In genomic region chr14:25110101-25110500, GRCh38 we compare ENCODE assay signal across 30 cellular contexts.
A peak's percentile ranks its signal among the peaks of the same experiment; 100 is the strongest.
DNase-seq lines count a peak whose midpoint lies in the region; ATAC-seq and TF ChIP-seq lines count a peak whose summit lies in the region.
"Had no signal": no experiment of that assay in that cellular context is flagged by ENCODE, and none has a peak within 500 bp of the region (broad histone marks: within the 10 kb centered on the region; RNA-seq: fewer than 3 reads in every experiment).

No MANE protein-coding gene starts in this region.

- H4K20me1 ChIP-seq in hepatocyte (ENCODE audit: insufficient read depth, poor library complexity, severe bottlenecking): no peaks in the 10 kb centered on the region

- H3K27me3 ChIP-seq in SJCRH30 (no peaks in the 10 kb centered on the region), hepatocyte (no peaks in the 10 kb centered on the region), skeletal muscle satellite cell (ENCODE audit: control insufficient read depth, insufficient read depth, low read length) (no peaks in the 10 kb centered on the region)
- H3K27me3 ChIP-seq: spleen had no signal

- no peak overlapping the region for H2AFZ ChIP-seq in hepatocyte

- no peaks in the 10 kb centered on the region for H3K9me2 ChIP-seq in hepatocyte (replicated peaks; ENCODE audit: insufficient read depth)

- peak; percentile 59 for DNase-seq in EH (ENCODE audit: low read depth)
- no peak for DNase-seq in SJCRH30
- no peak for DNase-seq in hepatocyte (ENCODE audit: low spot score)
- DNase-seq in SIG-M5 (lab: John Stamatoyannopoulos, UW): no peak
- no peak for DNase-seq in middle frontal gyrus (ENCODE audit: extremely low spot score, low spot score)
- DNase-seq in NCI-H146 (lab: John Stamatoyannopoulos, UW): no peak
- DNase-seq in sciatic nerve (ENCODE audit: low spot score): no peak
- DNase-seq: activated CD4-positive, alpha-beta T cell treated with anti-CD3 and anti-CD28 coated beads for 48 hours; activated naive CD4-positive, alpha-beta T cell treated with anti-CD3 and anti-CD28 coated beads for 36 hours; activated T-cell treated with anti-CD3 and anti-CD28 coated beads, Interleukin-2, amount 50 U/mL, for 72 hours; anterior cingulate cortex; caudate nucleus; CD4-positive, CD25-positive, alpha-beta regulatory T cell; dermis blood vessel endothelial cell; EL; H9; Karpas-422; MV-4-11; NCI-H1694 treated with DMSO at 0.1 percent for 48 hours; NCI-H2227 treated with DMSO at 0.1 percent for 48 hours; NCI-H748 treated with DMSO at 0.1 percent for 48 hours; RPMI8226; spleen; stimulated activated CD4-positive, alpha-beta T cell treated with anti-CD3 and anti-CD28 coated beads, Interleukin-4, amount 100 ng/mL, for 1 hour; stimulated activated naive B cell treated with anti-CD40 and anti-IgM and Interleukin-4, amounts not matched to agents 10 μg/mL and 1 μg/mL and 100 μg/mL, for 72 hours had no signal

- intact Hi-C loops in sciatic nerve (cut with DNase I): no loop called here

- H3K4me3 ChIP-seq in SJCRH30: no peak overlapping the region
- no peak overlapping the region for H3K4me3 ChIP-seq in hepatocyte
- no peak overlapping the region for H3K4me3 ChIP-seq in skeletal muscle satellite cell (ENCODE audit: low read length)
- H3K4me3 ChIP-seq: prostate gland, spleen, thoracic aorta had no signal

- TF ChIP-seq CTCF in hepatocyte (IDR thresholded peaks at IDR 0.05; ENCODE audit: poor library complexity): no peak

- H3K9me3 ChIP-seq in SJCRH30 (replicated peaks) (0 out of 2 replicates have a peak, but pooled peaks cover under 1% of the 10 kb centered on the region), hepatocyte (ENCODE audit: low read depth) (no peaks in the 10 kb centered on the region), skeletal muscle satellite cell (replicated peaks; ENCODE audit: low read length) (no peaks in the 10 kb centered on the region)
- H3K9me3 ChIP-seq: prostate gland, spleen, thoracic aorta had no signal

- no peaks in the 10 kb centered on the region for H3K36me3 ChIP-seq in SJCRH30
- no peaks in the 10 kb centered on the region for H3K36me3 ChIP-seq in hepatocyte (replicated peaks; ENCODE audit: insufficient read depth, low read depth)
- no peaks in the 10 kb centered on the region for H3K36me3 ChIP-seq in skeletal muscle satellite cell (ENCODE audit: insufficient read depth, low read length)
- H3K36me3 ChIP-seq: prostate gland, spleen, thoracic aorta had no signal

- H3K4me1 ChIP-seq in SJCRH30 (peaks cover 40% of the 10 kb centered on the region), hepatocyte (ENCODE audit: insufficient read depth) (peaks cover 10% of the 10 kb centered on the region), skeletal muscle satellite cell (ENCODE audit: control insufficient read depth, insufficient read depth, low read length) (peaks cover 29% of the 10 kb centered on the region)
- H3K4me1 ChIP-seq: prostate gland, spleen had no signal

- WGBS in hepatocyte (ENCODE audit: low lambda C conversion rate, missing lambda C conversion rate): 72% methylated on average over 2 of the region's 2 CpGs

- H3K4me2 ChIP-seq in hepatocyte (no peak overlapping the region), skeletal muscle satellite cell (ENCODE audit: low read length) (peak overlapping the region; percentile 67)

- peak overlapping the region; percentile 98 for H3K27ac ChIP-seq in SJCRH30
- peak overlapping the region; percentile 75 for H3K27ac ChIP-seq in hepatocyte
- H3K27ac ChIP-seq: prostate gland, spleen, VCaP had no signal

- peak overlapping the region; percentile 74 for H3K9ac ChIP-seq in skeletal muscle satellite cell (ENCODE audit: low read depth, low read length)

- H3K79me2 ChIP-seq in hepatocyte: no peaks in the 10 kb centered on the region

- no peak for ATAC-seq in sciatic nerve
- ATAC-seq: activated T-cell treated with anti-CD3 and anti-CD28 coated beads, Interleukin-2, amount 50 U/mL, for 72 hours; left lobe of liver; stimulated activated naive B cell treated with anti-CD40 and anti-IgM and Interleukin-4, amounts not matched to agents 10 μg/mL and 1 μg/mL and 100 μg/mL, for 72 hours had no signal
